Comparison of ENCODE assay signal across 19 cellular contexts in the genomic region with DNA sequence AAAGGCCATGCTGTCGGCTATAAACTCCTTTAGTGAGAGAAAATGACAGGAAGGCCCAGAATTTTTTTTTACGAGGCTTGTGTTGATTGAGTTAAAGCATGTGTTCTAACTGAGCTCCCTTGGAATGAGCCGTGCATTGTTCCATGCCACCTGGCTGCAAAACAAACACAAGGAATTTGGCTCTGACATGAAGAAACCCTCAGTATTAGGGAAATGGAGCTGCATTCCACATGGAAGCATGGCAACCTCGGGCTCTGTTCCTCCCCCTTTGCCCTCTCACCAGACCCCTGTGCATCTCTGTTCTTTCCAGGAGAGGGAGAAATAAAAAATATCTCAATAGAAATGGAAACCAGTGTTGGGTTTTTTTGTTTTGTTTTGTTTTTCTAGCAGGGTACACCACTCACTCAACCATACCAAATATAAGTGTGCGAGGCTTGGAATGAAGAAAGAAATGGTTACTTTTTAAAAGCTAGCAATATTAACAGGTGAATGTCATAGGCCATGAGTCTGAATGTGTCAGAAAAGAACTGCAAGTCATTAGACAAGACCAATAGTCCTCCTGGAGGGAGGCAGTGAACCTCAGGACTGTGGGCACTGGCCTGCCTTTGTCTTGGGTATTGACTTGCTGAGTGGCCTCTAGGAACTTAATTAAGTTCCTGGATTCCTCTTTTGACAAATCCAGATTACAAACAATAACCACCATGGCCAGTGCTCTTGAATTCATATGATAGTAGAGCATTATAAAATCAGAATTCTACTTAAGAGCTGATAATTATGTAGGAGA.
DNase-seq lines count a peak whose midpoint lies in the region; ATAC-seq, FAIRE-seq and TF ChIP-seq lines count a peak whose summit lies in the region.
"Had no signal": no experiment of that assay in that cellular context is flagged by ENCODE, and none has a peak within 500 bp of the region (broad histone marks: within the 10 kb centered on the region; RNA-seq: fewer than 3 reads in every experiment).

No MANE protein-coding gene starts in this region.

- H3K27ac Mint-ChIP-seq in GM23338 (peak overlapping the region; percentile 86; the same call in 1 of the 2 replicates), neural progenitor cell (peak overlapping the region; percentile 98)
- H3K27ac Mint-ChIP-seq in CD8-positive, alpha-beta memory T cell: no peak overlapping the region
- H3K27ac Mint-ChIP-seq: CD14-positive monocyte; dendritic cell treated with granulocyte-macrophage colony-stimulating factor and Interleukin-4, amounts not matched to agents 40 ng/mL and 50 ng/mL, for 4 days; IgD-negative memory B cell; stimulated activated naive B cell treated with anti-CD40 and anti-IgM and Interleukin-4, amounts not matched to agents 10 μg/mL and 1 μg/mL and 100 μg/mL, for 72 hours had no signal

- peaks cover 18% of the 10 kb centered on the region; the same call in 1 of the 2 replicates for H3K9me2 ChIP-seq in GM23338 (ENCODE audit: insufficient read depth)

- H4K20me1 ChIP-seq in GM23338 (replicated peaks; ENCODE audit: insufficient read depth): no peaks in the 10 kb centered on the region
- no peaks in the 10 kb centered on the region for H4K20me1 ChIP-seq in H1 (replicated peaks in 1 of 2; ENCODE audit: control insufficient read depth in 1 of 2, insufficient read depth in 2 of 2, low read length in 2 of 2)
- no peaks in the 10 kb centered on the region for H4K20me1 ChIP-seq in neural progenitor cell (ENCODE audit: low read depth)

- no peak for TF ChIP-seq CTCF in GM23338 (conservative IDR thresholded peaks at IDR 0.05; ENCODE audit: low read depth in 2 of 2)
- TF ChIP-seq CTCF in H1 (IDR thresholded peaks at IDR 0.05; ENCODE audit: control extremely low read depth in 1 of 3, insufficient read depth in 1 of 3, low read depth in 1 of 3, low read length in 3 of 3): no peak
- TF ChIP-seq CTCF in neural progenitor cell (IDR thresholded peaks at IDR 0.05): peak; percentile 11

- H4K8ac ChIP-seq in H1 (ENCODE audit: extremely low read depth, insufficient read depth, low read length): no peak overlapping the region

- H3K4me3 ChIP-seq in GM23338 (no peak overlapping the region), HUES64 (ENCODE audit: low read length) (no peak overlapping the region), H1 (ENCODE audit: extremely low read depth in 1 of 4, insufficient read depth in 2 of 4, low read depth in 3 of 4, low read length in 4 of 4) (no peak overlapping the region; a peak in 1 of 8 replicates), neural progenitor cell (peak overlapping the region; percentile 4)
- H3K4me3 ChIP-seq in CD8-positive, alpha-beta memory T cell (ENCODE audit: low read length): no peak overlapping the region
- H3K4me3 ChIP-seq: SJCRH30 had no signal

- H3K9ac ChIP-seq in HUES64 (ENCODE audit: low read depth, low read length): no peak overlapping the region
- H3K9ac ChIP-seq in H1 (replicated peaks in 1 of 4; ENCODE audit: extremely low read depth in 1 of 4, low read depth in 3 of 4, low read length in 3 of 4): no peak overlapping the region
- no peak overlapping the region for H3K9ac ChIP-seq in neural progenitor cell

- H3K79me2 ChIP-seq in GM23338 (replicated peaks; ENCODE audit: insufficient read depth): no peaks in the 10 kb centered on the region
- no peaks in the 10 kb centered on the region for H3K79me2 ChIP-seq in H1 (ENCODE audit: control insufficient read depth in 1 of 2, insufficient read depth in 2 of 2, low read length in 2 of 2)
- no peaks in the 10 kb centered on the region for H3K79me2 ChIP-seq in neural progenitor cell (ENCODE audit: low read depth)

- no peak overlapping the region for H2BK15ac ChIP-seq in H1 (ENCODE audit: low read length)

- POLR2A ChIA-PET in H1 (lab: Charles Lee; ENCODE audit: partially characterized antibody): interaction anchor here (1.4 kb wide), 1 partner anchor 11 kb away, joined by 4 read pairs; no protein-coding TSS in a partner anchor
- POLR2A ChIA-PET in CD8-positive, alpha-beta memory T cell (lab: Charles Lee): no interaction called here

- 0 out of 2 replicates have a peak, but pooled peaks cover 6% of the 10 kb centered on the region for H3K9me3 ChIP-seq in HUES64 (ENCODE audit: insufficient read depth, low read depth, low read length)
- H3K9me3 ChIP-seq in H1 (ENCODE audit: insufficient read depth in 2 of 2, low read depth in 1 of 2, low read length in 1 of 2): peaks cover 5 to 8% of the 10 kb centered on the region in 2 experiments; a peak in 2 of 4 replicates
- H3K9me3 ChIP-seq in neural progenitor cell (ENCODE audit: low read depth): no peaks in the 10 kb centered on the region
- no peaks in the 10 kb centered on the region for H3K9me3 ChIP-seq in CD8-positive, alpha-beta memory T cell (ENCODE audit: low read length)
- H3K9me3 ChIP-seq: SJCRH30 had no signal

- peaks cover 7% of the 10 kb centered on the region for H3K27me3 Mint-ChIP-seq in GM23338 (ENCODE audit: insufficient read depth, low read depth, poor library complexity)
- H3K27me3 Mint-ChIP-seq in neural progenitor cell (ENCODE audit: insufficient read depth, low read depth): peaks cover 12% of the 10 kb centered on the region
- no peaks in the 10 kb centered on the region for H3K27me3 Mint-ChIP-seq in CD8-positive, alpha-beta memory T cell
- H3K27me3 Mint-ChIP-seq: dendritic cell treated with granulocyte-macrophage colony-stimulating factor and Interleukin-4, amounts not matched to agents 40 ng/mL and 50 ng/mL, for 4 days had no signal

- peak overlapping the region; percentile 54 for H2BK120ac ChIP-seq in H1 (replicated peaks; ENCODE audit: low read depth, low read length)

- peak; percentile 70 for FAIRE-seq in H1 (lab: Jason Lieb, UNC)
- FAIRE-seq: GM19239 had no signal

- no peaks in the 10 kb centered on the region for H3K79me1 ChIP-seq in H1 (ENCODE audit: low read depth, low read length)

- no peak overlapping the region for H3K23ac ChIP-seq in H1 (ENCODE audit: insufficient read length)

- H3K27ac ChIP-seq in GM23338 (ENCODE audit: low read depth) (no peak overlapping the region), HUES64 (ENCODE audit: low read depth, low read length) (peak overlapping the region; percentile 54; the same call in 1 of the 2 replicates), H1 (ENCODE audit: low read depth, low read length) (no peak overlapping the region), neural progenitor cell (peak overlapping the region; percentile 23)
- H3K27ac ChIP-seq in CD8-positive, alpha-beta memory T cell (ENCODE audit: low read depth, low read length): no peak overlapping the region
- H3K27ac ChIP-seq: SJCRH30 had no signal

- no peak overlapping the region for H3K4ac ChIP-seq in H1 (replicated peaks; ENCODE audit: insufficient read length, low read depth, low read length)

- H3K56ac ChIP-seq in H1 (replicated peaks; ENCODE audit: insufficient read length, low read depth, low read length): no peak overlapping the region

- H2BK12ac ChIP-seq in H1 (ENCODE audit: low read depth, low read length): no peak overlapping the region; the same call in 1 of the 2 replicates

- H3K27me3 ChIP-seq in GM23338 (ENCODE audit: insufficient read depth): no peaks in the 10 kb centered on the region
- H3K27me3 ChIP-seq in HUES64 (ENCODE audit: insufficient read depth, low read length): no peaks in the 10 kb centered on the region
- no peaks in the 10 kb centered on the region for H3K27me3 ChIP-seq in H1 (replicated peaks in 1 of 4; ENCODE audit: control insufficient read depth in 3 of 4, extremely low read depth in 1 of 4, insufficient read depth in 3 of 4, low read length in 3 of 4)
- no peaks in the 10 kb centered on the region for H3K27me3 ChIP-seq in neural progenitor cell
- no peaks in the 10 kb centered on the region for H3K27me3 ChIP-seq in CD8-positive, alpha-beta memory T cell (ENCODE audit: insufficient read depth, low read length, poor library complexity, severe bottlenecking)
- H3K27me3 ChIP-seq: SJCRH30 had no signal

- H3K4me3 Mint-ChIP-seq in GM23338: no peak overlapping the region
- peak overlapping the region; percentile 58 for H3K4me3 Mint-ChIP-seq in neural progenitor cell
- H3K4me3 Mint-ChIP-seq in CD8-positive, alpha-beta memory T cell: no peak overlapping the region
- H3K4me3 Mint-ChIP-seq: CD14-positive monocyte; dendritic cell treated with granulocyte-macrophage colony-stimulating factor and Interleukin-4, amounts not matched to agents 40 ng/mL and 50 ng/mL, for 4 days; IgD-negative memory B cell; naive B cell; stimulated activated naive B cell treated with anti-CD40 and anti-IgM and Interleukin-4, amounts not matched to agents 10 μg/mL and 1 μg/mL and 100 μg/mL, for 72 hours had no signal

- DNase-seq in GM23338 (ENCODE audit: low spot score) (peak; percentile 73), H1 (ENCODE audit: low read depth in 1 of 2, low spot score in 2 of 2) (peak in 1 of 2 experiments; percentile 25), neural progenitor cell (ENCODE audit: low spot score) (peak; percentile 84), superior temporal gyrus (ENCODE audit: extremely low spot score) (no peak)
- DNase-seq in CD8-positive, alpha-beta memory T cell: no peak
- DNase-seq: activated CD4-positive, alpha-beta T cell treated with anti-CD3 and anti-CD28 coated beads, Interleukin-2, amount 50 U/mL, for 48 hours; foreskin melanocyte; left cardiac atrium; naive B cell; NCI-H1436; stimulated activated naive B cell treated with anti-CD40 and anti-IgM and Interleukin-4, amounts not matched to agents 10 μg/mL and 1 μg/mL and 100 μg/mL, for 72 hours had no signal

- no peak for TF ChIP-seq POLR2A in H1 (IDR thresholded peaks at IDR 0.05; ENCODE audit: control extremely low read depth in 1 of 2, low read depth in 2 of 2, low read length in 2 of 2)

- ATAC-seq in GM23338 (peak; percentile 93), HG03097 (IDR thresholded peaks at IDR 0.05; ENCODE audit: low FRiP score, unreplicated experiment) (no peak)
- ATAC-seq: left cardiac atrium; sciatic nerve; stimulated activated naive B cell treated with anti-CD40 and anti-IgM and Interleukin-4, amounts not matched to agents 10 μg/mL and 1 μg/mL and 100 μg/mL, for 72 hours had no signal

- peaks cover 3% of the 10 kb centered on the region; the same call in 1 of the 3 replicates for H3K9me3 Mint-ChIP-seq in GM23338
- H3K9me3 Mint-ChIP-seq in neural progenitor cell: peaks cover 19% of the 10 kb centered on the region
- peaks cover 2 to 18% (median 11%) of the 10 kb centered on the region in 5 donors for H3K9me3 Mint-ChIP-seq in CD8-positive, alpha-beta memory T cell
- H3K9me3 Mint-ChIP-seq: dendritic cell treated with granulocyte-macrophage colony-stimulating factor and Interleukin-4, amounts not matched to agents 40 ng/mL and 50 ng/mL, for 4 days; IgD-negative memory B cell; naive B cell; stimulated activated naive B cell treated with anti-CD40 and anti-IgM and Interleukin-4, amounts not matched to agents 10 μg/mL and 1 μg/mL and 100 μg/mL, for 72 hours had no signal

- no peak overlapping the region for H3K18ac ChIP-seq in H1 (ENCODE audit: extremely low read depth, low read length)

- TF ChIP-seq EP300 in H1 (IDR thresholded peaks at IDR 0.05; ENCODE audit: borderline replicate concordance in 1 of 2, low read depth in 2 of 2, low read length in 2 of 2): peak in 1 of 2 experiments; percentile 77; a peak in 1 of 3 replicates

- H2AFZ ChIP-seq in GM23338 (no peak overlapping the region), H1 (ENCODE audit: low read length) (no peak overlapping the region), neural progenitor cell (replicated peaks) (no peak overlapping the region)

- H2AK5ac ChIP-seq in H1 (ENCODE audit: low read depth, low read length): no peak overlapping the region

- WGBS in HUES64: 69% methylated on average over 4 of the region's 5 CpGs
- 74% methylated on average over 5 of the region's 5 CpGs; no CpG with 5 or more reads in 1 of the 2 experiments for WGBS in H1 (ENCODE audit: extremely low coverage in 1 of 2, insufficient coverage in 1 of 2, insufficient read length in 1 of 2, insufficient replicate concordance in 2 of 2, low coverage in 1 of 2, low lambda C conversion rate in 2 of 2, missing lambda C conversion rate in 1 of 2), 2 experiments

- H3K36me3 Mint-ChIP-seq in GM23338 (ENCODE audit: low read depth): peaks cover 10% of the 10 kb centered on the region; the same call in 1 of the 3 replicates
- H3K36me3 Mint-ChIP-seq in neural progenitor cell: peaks cover 8% of the 10 kb centered on the region
- no peaks in the 10 kb centered on the region for H3K36me3 Mint-ChIP-seq in CD8-positive, alpha-beta memory T cell
- H3K36me3 Mint-ChIP-seq: CD14-positive monocyte; IgD-negative memory B cell; naive B cell; stimulated activated naive B cell treated with anti-CD40 and anti-IgM and Interleukin-4, amounts not matched to agents 10 μg/mL and 1 μg/mL and 100 μg/mL, for 72 hours had no signal

- CTCF ChIA-PET in H1 (lab: Charles Lee; ENCODE audit: partially characterized antibody): interaction anchor here (1.1 to 1.3 kb wide), 3 partner anchors 11 to 18 kb away, joined by 3 to 5 read pairs (median 5); no protein-coding TSS in a partner anchor
- CTCF ChIA-PET in CD8-positive, alpha-beta memory T cell (lab: Charles Lee): no interaction called here

- no peak overlapping the region for H3K14ac ChIP-seq in H1 (ENCODE audit: insufficient read length)

- H4K91ac ChIP-seq in H1 (replicated peaks; ENCODE audit: insufficient read length, low read length): no peak overlapping the region

- H4K5ac ChIP-seq in H1 (ENCODE audit: insufficient read length, low read depth, low read length): no peak overlapping the region

- no peak overlapping the region; the same call in 1 of the 2 replicates for H2BK5ac ChIP-seq in H1 (ENCODE audit: low read depth, low read length)

- H3K4me1 ChIP-seq in GM23338 (ENCODE audit: insufficient read depth): peaks cover 22% of the 10 kb centered on the region
- peaks cover 29% of the 10 kb centered on the region for H3K4me1 ChIP-seq in HUES64 (ENCODE audit: insufficient read depth, low read length)
- H3K4me1 ChIP-seq in H1 (replicated peaks in 1 of 4; ENCODE audit: control insufficient read depth in 3 of 4, insufficient read depth in 4 of 4, low read length in 3 of 4): peaks cover 0 to 18% (median 4%) of the 10 kb centered on the region in 4 experiments; a peak in 5 of 7 replicates
- peaks cover 32% of the 10 kb centered on the region for H3K4me1 ChIP-seq in neural progenitor cell
- H3K4me1 ChIP-seq in CD8-positive, alpha-beta memory T cell (ENCODE audit: insufficient read depth, low read length): no peaks in the 10 kb centered on the region
- H3K4me1 ChIP-seq: SJCRH30 had no signal

- peak overlapping the region; percentile 20 for H3K4me2 ChIP-seq in GM23338
- H3K4me2 ChIP-seq in H1 (ENCODE audit: insufficient read depth in 1 of 2, low read depth in 2 of 2, low read length in 2 of 2): no peak overlapping the region; a peak in 1 of 4 replicates
- H3K4me2 ChIP-seq in neural progenitor cell: peak overlapping the region; percentile 52

- H3K36me3 ChIP-seq in GM23338 (ENCODE audit: insufficient read depth): no peaks in the 10 kb centered on the region
- no peaks in the 10 kb centered on the region for H3K36me3 ChIP-seq in HUES64 (ENCODE audit: insufficient read depth, low read length)
- no peaks in the 10 kb centered on the region; a peak in 1 of 8 replicates for H3K36me3 ChIP-seq in H1 (ENCODE audit: control insufficient read depth in 2 of 4, insufficient read depth in 4 of 4, low read length in 3 of 4)
- no peaks in the 10 kb centered on the region for H3K36me3 ChIP-seq in neural progenitor cell
- H3K36me3 ChIP-seq in CD8-positive, alpha-beta memory T cell (ENCODE audit: insufficient read depth, low read length): no peaks in the 10 kb centered on the region
- H3K36me3 ChIP-seq: SJCRH30 had no signal

- no peaks in the 10 kb centered on the region for H3K23me2 ChIP-seq in H1 (ENCODE audit: low read depth, low read length)

- TF ChIP-seq RAD21 in H1 (IDR thresholded peaks at IDR 0.05 in 1 of 2, conservative IDR thresholded peaks at IDR 0.05 in 1 of 2; ENCODE audit: low read depth in 2 of 2, low read length in 2 of 2): no peak; a peak in 1 of 4 replicates

- H3K4me1 Mint-ChIP-seq in GM23338: peaks cover 32% of the 10 kb centered on the region
- H3K4me1 Mint-ChIP-seq in neural progenitor cell: peaks cover 49% of the 10 kb centered on the region
- no peaks in the 10 kb centered on the region for H3K4me1 Mint-ChIP-seq in CD8-positive, alpha-beta memory T cell
- H3K4me1 Mint-ChIP-seq: CD14-positive monocyte, IgD-negative memory B cell had no signal

- H2BK20ac ChIP-seq in H1 (ENCODE audit: low read length): no peak overlapping the region

- H3F3A ChIP-seq in GM23338 (replicated peaks; ENCODE audit: low read depth) (no peaks in the 10 kb centered on the region), neural progenitor cell (ENCODE audit: low read depth) (peaks cover 17% of the 10 kb centered on the region)

Comparison
In these comparisons a context has a peak if more than half of its experiments do, and no peak if none do; other contexts are left out.
1. DNase-seq: peak in GM23338 (single experiment) and neural progenitor cell (single experiment); none in superior temporal gyrus (single experiment) and CD8-positive, alpha-beta memory T cell (0 of 5).
2. H3K27ac ChIP-seq: peak in HUES64 (single experiment) and neural progenitor cell (single experiment); none in GM23338 (single experiment), H1 (single experiment) and CD8-positive, alpha-beta memory T cell (single experiment).
3. H3K4me2 ChIP-seq: peak in GM23338 (single experiment) and neural progenitor cell (single experiment); none in H1 (0 of 2).
4. H3K27ac Mint-ChIP-seq: peak in GM23338 (single experiment) and neural progenitor cell (single experiment); none in CD8-positive, alpha-beta memory T cell (0 of 8).